21 cellular contexts compared by ENCODE assay signal in genomic region chr20:51906049-51906448, GRCh38.
"Had no signal": no experiment of that assay in that cellular context is flagged by ENCODE, and none has a peak within 500 bp of the region (broad histone marks: within the 10 kb centered on the region; RNA-seq: fewer than 3 reads in every experiment).

No MANE protein-coding gene starts in this region.

- ATAC-seq: activated CD4-positive, alpha-beta T cell treated with anti-CD3 and anti-CD28 coated beads for 36 hours; activated CD8-positive, alpha-beta memory T cell treated with anti-CD3 and anti-CD28 coated beads, Interleukin-2, amount 10 ng/mL, durations not matched to agents 7 days and 5 days; activated T-helper 17 cell treated with anti-CD3 and anti-CD28 coated beads, Interleukin-2, amount 50 U/mL, for 72 hours; effector memory CD8-positive, alpha-beta T cell; psoas muscle; right cardiac atrium; stimulated activated naive CD8-positive, alpha-beta T cell treated with anti-CD3 and anti-CD28 coated beads, Interleukin-15, Interleukin-2, amounts not matched to agents 100 U/mL and 50 U/mL, for 24 hours had no signal

- H3K4me1 Mint-ChIP-seq: activated CD4-positive, alpha-beta T cell treated with anti-CD3 and anti-CD28 coated beads for 36 hours; activated CD8-positive, alpha-beta memory T cell treated with anti-CD3 and anti-CD28 coated beads, Interleukin-2, amount 10 ng/mL, durations not matched to agents 7 days and 5 days; activated T-helper 17 cell treated with anti-CD3 and anti-CD28 coated beads, Interleukin-2, amount 50 U/mL, for 72 hours; immature natural killer cell had no signal

- H3K9me3 Mint-ChIP-seq: activated CD4-positive, alpha-beta memory T cell treated with anti-CD3 and anti-CD28 coated beads for 36 hours; activated T-helper 17 cell treated with anti-CD3 and anti-CD28 coated beads, Interleukin-2, amount 50 U/mL, for 72 hours; effector memory CD8-positive, alpha-beta T cell; neural crest cell had no signal

- H3K9me3 ChIP-seq: left ventricle myocardium inferior, psoas muscle, tibial nerve, vagina had no signal

- H3K4me3 Mint-ChIP-seq: activated CD4-positive, alpha-beta memory T cell treated with anti-CD3 and anti-CD28 coated beads for 36 hours; activated CD4-positive, alpha-beta T cell treated with anti-CD3 and anti-CD28 coated beads for 36 hours; activated CD8-positive, alpha-beta memory T cell treated with anti-CD3 and anti-CD28 coated beads, Interleukin-2, amount 10 ng/mL, durations not matched to agents 7 days and 5 days; activated T-helper 17 cell treated with anti-CD3 and anti-CD28 coated beads, Interleukin-2, amount 50 U/mL, for 72 hours; brain; effector memory CD8-positive, alpha-beta T cell; immature natural killer cell; neural crest cell had no signal

- H3K36me3 Mint-ChIP-seq: activated CD4-positive, alpha-beta memory T cell treated with anti-CD3 and anti-CD28 coated beads for 36 hours; activated CD8-positive, alpha-beta memory T cell treated with anti-CD3 and anti-CD28 coated beads, Interleukin-2, amount 10 ng/mL, durations not matched to agents 7 days and 5 days; brain; immature natural killer cell had no signal

- H3K27me3 ChIP-seq: tibial nerve, vagina had no signal

- H3K4me1 ChIP-seq: left ventricle myocardium inferior, psoas muscle had no signal

- H3K4me3 ChIP-seq: left ventricle myocardium inferior, psoas muscle, tibial nerve, vagina had no signal

- H3K27ac Mint-ChIP-seq: activated CD4-positive, alpha-beta memory T cell treated with anti-CD3 and anti-CD28 coated beads for 36 hours; activated CD4-positive, alpha-beta T cell treated with anti-CD3 and anti-CD28 coated beads for 36 hours; activated CD8-positive, alpha-beta memory T cell treated with anti-CD3 and anti-CD28 coated beads, Interleukin-2, amount 10 ng/mL, durations not matched to agents 7 days and 5 days; activated T-helper 17 cell treated with anti-CD3 and anti-CD28 coated beads, Interleukin-2, amount 50 U/mL, for 72 hours; effector memory CD8-positive, alpha-beta T cell; immature natural killer cell had no signal

- H3K36me3 ChIP-seq: left ventricle myocardium inferior, tibial nerve, vagina had no signal

- DNase-seq: activated CD4-positive, alpha-beta memory T cell treated with anti-CD3 and anti-CD28 coated beads for 36 hours; activated CD4-positive, alpha-beta T cell treated with anti-CD3 and anti-CD28 coated beads for 36 hours; activated CD8-positive, alpha-beta memory T cell treated with anti-CD3 and anti-CD28 coated beads, Interleukin-2, amount 10 ng/mL, durations not matched to agents 7 days and 5 days; activated naive CD4-positive, alpha-beta T cell treated with Interleukin-2 at 50 U/mL for 16 hours; activated T-cell treated with anti-CD3 and anti-CD28 coated beads, Interleukin-2, amount 50 U/mL, for 1 hour; caudate nucleus; effector memory CD8-positive, alpha-beta T cell; immature natural killer cell; kidney glomerular epithelial cell; left ventricle myocardium inferior; mammary epithelial cell; psoas muscle; right cardiac atrium; stimulated activated CD4-positive, alpha-beta T cell treated with anti-CD3 and anti-CD28 coated beads, Interleukin-2, amount 100 ng/mL, for 24 hours; stimulated activated naive CD8-positive, alpha-beta T cell treated with anti-CD3 and anti-CD28 coated beads, Interleukin-15, Interleukin-2, amounts not matched to agents 100 U/mL and 50 U/mL, for 24 hours; substantia nigra had no signal

- H3K27ac ChIP-seq: left ventricle myocardium inferior, psoas muscle, tibial nerve, vagina had no signal
